24 cellular contexts compared by ENCODE assay signal in the genomic region with DNA sequence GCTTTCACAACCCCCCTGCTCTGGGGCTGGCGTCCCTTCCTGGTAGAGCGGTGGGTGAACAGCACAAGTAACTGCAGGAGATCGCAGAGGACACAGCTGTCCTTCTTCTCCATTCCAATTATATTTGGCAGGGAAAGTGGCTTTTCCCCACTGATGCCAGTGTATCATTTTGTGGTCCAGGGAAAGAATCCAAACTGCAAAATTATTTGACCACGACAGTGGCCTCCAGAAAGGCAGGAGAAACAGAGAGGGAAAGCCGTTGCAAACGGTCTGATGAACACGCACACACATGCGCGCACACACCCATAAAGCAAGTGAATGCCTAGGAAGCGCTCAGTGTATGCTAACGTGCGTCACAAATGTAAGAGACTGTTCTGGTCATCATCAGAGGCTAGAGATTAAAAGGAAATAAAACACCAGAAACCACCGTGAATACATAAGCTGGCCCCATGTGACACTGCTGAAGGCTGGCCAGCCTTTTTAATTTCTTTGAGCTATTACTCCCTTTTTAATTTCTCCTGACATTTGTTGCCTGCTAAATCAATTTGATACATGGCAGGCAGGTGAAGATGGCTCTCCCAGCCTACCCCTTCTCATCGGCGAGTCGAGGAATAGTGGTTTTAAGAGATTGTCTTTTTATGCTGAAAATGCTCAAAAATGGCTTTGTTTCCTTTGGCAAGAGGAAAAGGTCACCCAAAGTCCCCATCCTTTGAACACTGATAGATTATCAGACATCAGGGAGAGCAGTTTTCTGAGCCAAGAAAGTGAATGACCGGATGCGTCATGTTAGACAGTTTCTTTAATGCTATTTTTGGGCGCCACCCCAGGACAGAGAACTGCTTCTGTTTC. TPM values are rescaled to one million over a fixed set of nuclear protein-coding genes. Genes with fewer than 3 reads are reported as not detected.
DNase-seq lines count a peak whose midpoint lies in the region; ATAC-seq, FAIRE-seq and TF ChIP-seq lines count a peak whose summit lies in the region.
"Had no signal": no experiment of that assay in that cellular context is flagged by ENCODE, and none has a peak within 500 bp of the region (broad histone marks: within the 10 kb centered on the region; RNA-seq: fewer than 3 reads in every experiment).

No MANE protein-coding gene starts in this region.

- no peaks in the 10 kb centered on the region for H3K4me1 ChIP-seq in liver (ENCODE audit: control insufficient read depth in 4 of 4, insufficient read depth in 4 of 4, low read length in 3 of 4)
- H3K4me1 ChIP-seq in HepG2 (ENCODE audit: insufficient read depth, low read length) = no peaks in the 10 kb centered on the region
- H3K4me1 ChIP-seq: BE2C, body of pancreas, thyroid gland had no signal

- TF ChIP-seq CTCF in liver (IDR thresholded peaks at IDR 0.05; ENCODE audit: low read depth, low read length, missing input control) (no peak), HepG2 (CRISPR knock-in tag; IDR thresholded peaks at IDR 0.05) (no peak), astrocyte of the spinal cord (IDR thresholded peaks at IDR 0.05; ENCODE audit: low read depth, low read length) (no peak)

- no TSS peak for BruUV-seq in HepG2 (replicated peaks; lab: Mats Ljungman, UMichigan)

- H3K36me3 ChIP-seq in liver (ENCODE audit: control insufficient read depth in 4 of 4, insufficient read depth in 3 of 4, low read depth in 1 of 4, low read length in 3 of 4) = no peaks in the 10 kb centered on the region
- no peaks in the 10 kb centered on the region for H3K36me3 ChIP-seq in HepG2 (replicated peaks in 1 of 2; ENCODE audit: control insufficient read depth in 1 of 2, insufficient read depth in 2 of 2, low read length in 2 of 2)
- H3K36me3 ChIP-seq: BE2C, heart right ventricle, thyroid gland had no signal

- no peak for TF ChIP-seq POLR2A in HepG2 (IDR thresholded peaks at IDR 0.05; ENCODE audit: insufficient read depth in 1 of 2, low read depth in 2 of 2, low read length in 2 of 2)

- H3K27me3 Mint-ChIP-seq in activated CD8-positive, alpha-beta memory T cell treated with anti-CD3 and anti-CD28 coated beads, Interleukin-2, amount 10 ng/mL, durations not matched to agents 7 days and 5 days = peaks cover 48% of the 10 kb centered on the region
- H3K27me3 Mint-ChIP-seq in naive thymus-derived CD8-positive, alpha-beta T cell = peaks cover 6 to 68% (median 33%) of the 10 kb centered on the region in 5 donors

- H3K4me3 Mint-ChIP-seq in activated CD8-positive, alpha-beta memory T cell treated with anti-CD3 and anti-CD28 coated beads, Interleukin-2, amount 10 ng/mL, durations not matched to agents 7 days and 5 days = no peak overlapping the region
- no peak overlapping the region for H3K4me3 Mint-ChIP-seq in naive thymus-derived CD8-positive, alpha-beta T cell
- H3K4me3 Mint-ChIP-seq: activated T-cell treated with anti-CD3 and anti-CD28 coated beads, Interleukin-2, amount 50 U/mL, for 24 hours; CD8-positive, alpha-beta memory T cell; stimulated activated naive CD8-positive, alpha-beta T cell treated with anti-CD3 and anti-CD28 coated beads, Interleukin-15, Interleukin-2, amounts not matched to agents 100 ng/mL and 50 ng/mL, for 24 hours had no signal

- H3K4me2 ChIP-seq in HepG2 (ENCODE audit: low read depth, low read length) = no peak overlapping the region

- TF ChIP-seq RAD21 in liver (IDR thresholded peaks at IDR 0.05) (no peak), HepG2 (CRISPR knock-in tag; IDR thresholded peaks at IDR 0.05) (no peak)

- WGBS in liver = 73% methylated on average over 19 of the region's 19 CpGs
- WGBS in HepG2 (ENCODE audit: low lambda C conversion rate) = 40% methylated on average over 19 of the region's 19 CpGs

- no peak overlapping the region for H3K27ac Mint-ChIP-seq in activated CD8-positive, alpha-beta memory T cell treated with anti-CD3 and anti-CD28 coated beads, Interleukin-2, amount 10 ng/mL, durations not matched to agents 7 days and 5 days
- H3K27ac Mint-ChIP-seq in naive thymus-derived CD8-positive, alpha-beta T cell = peak overlapping the region in 1 of 10 donors; percentile 55
- H3K27ac Mint-ChIP-seq: CD8-positive, alpha-beta memory T cell; progenitor cell of endocrine pancreas; stimulated activated naive CD8-positive, alpha-beta T cell treated with anti-CD3 and anti-CD28 coated beads, Interleukin-15, Interleukin-2, amounts not matched to agents 100 ng/mL and 50 ng/mL, for 24 hours had no signal

- ATAC-seq in HepG2 = no peak
- no peak for ATAC-seq in activated CD8-positive, alpha-beta memory T cell treated with anti-CD3 and anti-CD28 coated beads, Interleukin-2, amount 10 ng/mL, durations not matched to agents 7 days and 5 days
- no peak for ATAC-seq in naive thymus-derived CD8-positive, alpha-beta T cell
- ATAC-seq in HG03460 (IDR thresholded peaks at IDR 0.05; ENCODE audit: unreplicated experiment) = no peak
- ATAC-seq: body of pancreas, K562 had no signal

- H2AFZ ChIP-seq in HepG2 (ENCODE audit: low read length) = no peak overlapping the region

- no peaks in the 10 kb centered on the region for H3K79me2 ChIP-seq in HepG2 (ENCODE audit: insufficient read depth, low read length)

- intact Hi-C loops in HepG2 (cut with micrococcal nuclease; ENCODE audit: unreplicated experiment) = no loop called here

- TF ChIP-seq EP300 in HepG2 (IDR thresholded peaks at IDR 0.05; ENCODE audit: low read depth in 2 of 2, low read length in 2 of 2) (no peak), HepG2 (CRISPR knock-in tag; IDR thresholded peaks at IDR 0.05; ENCODE audit: borderline replicate concordance) (no peak)

- CTCF ChIA-PET in HepG2 (lab: Yijun Ruan, JAX; ENCODE audit: low intra/inter-chr PET ratio, low total read pairs) = no interaction called here
- CTCF ChIA-PET in activated CD8-positive, alpha-beta memory T cell treated with anti-CD3 and anti-CD28 coated beads, Interleukin-2, amount 10 ng/mL, durations not matched to agents 7 days and 5 days (lab: Charles Lee) = no interaction called here

- no peaks in the 10 kb centered on the region for H3K9me3 Mint-ChIP-seq in activated CD8-positive, alpha-beta memory T cell treated with anti-CD3 and anti-CD28 coated beads, Interleukin-2, amount 10 ng/mL, durations not matched to agents 7 days and 5 days (ENCODE audit: low read depth)
- H3K9me3 Mint-ChIP-seq in naive thymus-derived CD8-positive, alpha-beta T cell = peaks cover 0 to 2% (median 0%) of the 10 kb centered on the region in 9 donors
- H3K9me3 Mint-ChIP-seq: activated T-cell treated with anti-CD3 and anti-CD28 coated beads, Interleukin-2, amount 50 U/mL, for 24 hours; stimulated activated naive CD8-positive, alpha-beta T cell treated with anti-CD3 and anti-CD28 coated beads, Interleukin-15, Interleukin-2, amounts not matched to agents 100 ng/mL and 50 ng/mL, for 24 hours had no signal

- no peak overlapping the region for H3K4me3 ChIP-seq in liver (ENCODE audit: low read depth in 1 of 3, low read length in 3 of 3)
- no peak overlapping the region for H3K4me3 ChIP-seq in HepG2 (replicated peaks in 1 of 3; ENCODE audit: insufficient read depth in 1 of 3, low read depth in 2 of 3, low read length in 3 of 3)
- H3K4me3 ChIP-seq in astrocyte of the spinal cord (ENCODE audit: low read depth, low read length) = no peak overlapping the region
- H3K4me3 ChIP-seq: body of pancreas, heart right ventricle, K562, thyroid gland had no signal

- FAIRE-seq in HepG2 (lab: Jason Lieb, UNC) = no peak
- FAIRE-seq: K562 had no signal

- in situ Hi-C loops in HepG2 (cut with HindIII; ENCODE audit: extremely low pct_ligation_motif_present, low pct_unique_long_range_greater_than_20kb) = no loop called here
- in situ Hi-C loops in astrocyte of the spinal cord (cut with HindIII; ENCODE audit: low sequenced_read_pairs) = no loop called here

- DNase-seq in HepG2 (ENCODE audit: low spot score) = no peak
- peak; percentile 6 for DNase-seq in astrocyte of the spinal cord (ENCODE audit: low read depth, low spot score)
- peak; percentile 51 for DNase-seq in left kidney (ENCODE audit: low read depth, low spot score)
- DNase-seq in activated CD8-positive, alpha-beta memory T cell treated with anti-CD3 and anti-CD28 coated beads, Interleukin-2, amount 10 ng/mL, durations not matched to agents 7 days and 5 days = no peak
- DNase-seq in naive thymus-derived CD8-positive, alpha-beta T cell = no peak
- no peak for DNase-seq in substantia nigra (lab: John Stamatoyannopoulos, UW)
- DNase-seq: activated CD4-positive, alpha-beta T cell treated with anti-CD3 and anti-CD28 coated beads for 4 hours; activated gamma-delta T cell treated with Interleukin-2 at 50 U/mL for 16 hours; activated T-cell treated with anti-CD3 and anti-CD28 coated beads, Interleukin-2, amount 50 U/mL, for 24 hours; BE2C; body of pancreas; CD8-positive, alpha-beta memory T cell; foreskin fibroblast; heart right ventricle; NCI-H1417 treated with DMSO at 0.1 percent for 48 hours; NCI-H2081 treated with DMSO at 0.1 percent for 48 hours; thyroid gland had no signal

- no peaks in the 10 kb centered on the region for H4K20me1 ChIP-seq in HepG2 (ENCODE audit: insufficient read depth, low read length)

- H3K9ac ChIP-seq in liver (ENCODE audit: low read depth in 1 of 2, low read length in 2 of 2) = no peak overlapping the region
- H3K9ac ChIP-seq in HepG2 (ENCODE audit: insufficient read depth, low read depth, low read length) = no peak overlapping the region

- POLR2A ChIA-PET in HepG2 (lab: Yijun Ruan, JAX) = no interaction called here
- POLR2A ChIA-PET in naive thymus-derived CD8-positive, alpha-beta T cell (lab: Charles Lee) = no interaction called here

- H3K36me3 Mint-ChIP-seq in activated CD8-positive, alpha-beta memory T cell treated with anti-CD3 and anti-CD28 coated beads, Interleukin-2, amount 10 ng/mL, durations not matched to agents 7 days and 5 days = no peaks in the 10 kb centered on the region
- no peaks in the 10 kb centered on the region for H3K36me3 Mint-ChIP-seq in naive thymus-derived CD8-positive, alpha-beta T cell
- H3K36me3 Mint-ChIP-seq: CD8-positive, alpha-beta memory T cell had no signal

- no peaks in the 10 kb centered on the region for H3K4me1 Mint-ChIP-seq in activated CD8-positive, alpha-beta memory T cell treated with anti-CD3 and anti-CD28 coated beads, Interleukin-2, amount 10 ng/mL, durations not matched to agents 7 days and 5 days
- H3K4me1 Mint-ChIP-seq in naive thymus-derived CD8-positive, alpha-beta T cell = peaks cover 0 to 1% (median 0%) of the 10 kb centered on the region in 4 donors
- H3K4me1 Mint-ChIP-seq: CD8-positive, alpha-beta memory T cell had no signal

- H3K27me3 ChIP-seq in liver (ENCODE audit: control insufficient read depth in 4 of 4, insufficient read depth in 4 of 4, low read length in 3 of 4) (peaks cover 0 to 3% (median 0%) of the 10 kb centered on the region in 4 donors), HepG2 (ENCODE audit: control insufficient read depth in 1 of 2, insufficient read depth in 2 of 2, low read length in 2 of 2) (peaks cover 5 to 45% of the 10 kb centered on the region in 2 experiments; a peak in 4 of 5 replicates)
- H3K27me3 ChIP-seq: body of pancreas, thyroid gland had no signal

- H3K9me3 ChIP-seq in liver (ENCODE audit: control insufficient read depth in 4 of 4, low read length in 3 of 4) (no peaks in the 10 kb centered on the region), HepG2 (ENCODE audit: low read length) (no peaks in the 10 kb centered on the region)
- H3K9me3 ChIP-seq: BE2C, body of pancreas, heart right ventricle, thyroid gland had no signal

- no peak overlapping the region for H3K27ac ChIP-seq in liver (ENCODE audit: low read depth in 1 of 2, low read length in 2 of 2)
- H3K27ac ChIP-seq in HepG2 (ENCODE audit: extremely low read length, insufficient read depth, low read length) = no peak overlapping the region
- H3K27ac ChIP-seq in substantia nigra (ENCODE audit: low read depth, low read length, poor library complexity, severe bottlenecking) = no peak overlapping the region
- H3K27ac ChIP-seq: body of pancreas, epithelial cell of prostate, heart right ventricle, thyroid gland, VCaP had no signal

RNA-seq across cellular contexts. Expression of a gene that starts 54.2 kb away (rescaled TPM):
- total RNA-seq in liver (10 to 100 TPM in 1 of 2 donors, 1 to 10 TPM in 1; 8.0 to 13.3 TPM), HepG2 (2016; rRNA removed; fragmentation: Illumina TruSeq; extraction: Trizol) (0.60 and 4.1 TPM in 2 replicates)
- polyA plus RNA-seq in liver (10 to 100 TPM; 10.7 to 11.0 TPM), HepG2 (2011; rRNA removed) (7.5 and 9.9 TPM in 2 replicates)
- total RNA-seq in HepG2 (2016; cell fraction: cytosol; rRNA removed; fragmentation: Illumina TruSeq; extraction: Trizol; ENCODE audit: low read depth) = 3.0 and 3.1 TPM in 2 replicates
- 0.30 and 4.3 TPM in 2 replicates for total RNA-seq in HepG2 (2016; cell fraction: insoluble cytoplasmic fraction; rRNA removed; fragmentation: Illumina TruSeq; extraction: Trizol)
- 0.96 and 1.0 TPM in 2 replicates for total RNA-seq in HepG2 (2016; cell fraction: membrane; rRNA removed; fragmentation: Illumina TruSeq; extraction: Trizol)
- 8.0 and 8.6 TPM in 2 replicates for total RNA-seq in HepG2 (2016; cell fraction: nucleus; rRNA removed; fragmentation: Illumina TruSeq; extraction: Trizol)
- polyA plus RNA-seq in HepG2 (2011; cell fraction: cytosol; rRNA removed) = 1.3 and 1.9 TPM in 2 replicates
- 184 and 219 TPM in 2 replicates for polyA plus RNA-seq in HepG2 (2011; cell fraction: nucleus; rRNA removed)
- polyA plus RNA-seq in HepG2 (2012) = 16.9 and 23.0 TPM in 2 replicates
- 0.41 and 0.51 TPM in 2 replicates for polyA plus RNA-seq in HepG2 (2016; cell fraction: cytosol; fragmentation: Illumina TruSeq; extraction: Trizol; ENCODE audit: low read depth)
- polyA plus RNA-seq in HepG2 (2016; cell fraction: insoluble cytoplasmic fraction; fragmentation: Illumina TruSeq; extraction: Trizol; ENCODE audit: low read depth) = 0.69 and 1.4 TPM in 2 replicates
- polyA plus RNA-seq in HepG2 (2016; cell fraction: membrane; fragmentation: Illumina TruSeq; extraction: Trizol; ENCODE audit: low read depth) = 0.55 and 0.71 TPM in 2 replicates
- 49.5 and 52.8 TPM in 2 replicates for polyA plus RNA-seq in HepG2 (2016; cell fraction: nucleus; fragmentation: Illumina TruSeq; extraction: Trizol; ENCODE audit: insufficient read depth, low read depth)
- polyA minus RNA-seq in HepG2 (2011; rRNA and poly(A)+ RNA removed; ENCODE audit: low replicate concordance) = 8.5 and 18.0 TPM in 2 replicates
- 0.49 and 0.88 TPM in 2 replicates for polyA minus RNA-seq in HepG2 (2011; cell fraction: cytosol; rRNA and poly(A)+ RNA removed)
- polyA minus RNA-seq in HepG2 (2011; cell fraction: nucleus; rRNA and poly(A)+ RNA removed) = 24.2 and 30.1 TPM in 2 replicates
- total RNA-seq in activated CD8-positive, alpha-beta memory T cell treated with anti-CD3 and anti-CD28 coated beads, Interleukin-2, amount 10 ng/mL, durations not matched to agents 7 days and 5 days = 10 to 100 TPM; 19.3 to 30.4 TPM
- 10 to 100 TPM; 43.1 to 44.8 TPM for total RNA-seq in naive thymus-derived CD8-positive, alpha-beta T cell
- 1 to 10 TPM; 5.3 to 6.3 (median 5.5) TPM for polyA plus RNA-seq in naive thymus-derived CD8-positive, alpha-beta T cell

Comparison
In these comparisons a context has a peak if more than half of its experiments do, and no peak if none do; other contexts are left out.
1. DNase-seq: peak in astrocyte of the spinal cord (single experiment) and left kidney (single experiment); none in HepG2 (single experiment), activated CD8-positive, alpha-beta memory T cell treated with anti-CD3 and anti-CD28 coated beads, Interleukin-2, amount 10 ng/mL, durations not matched to agents 7 days and 5 days (single experiment), naive thymus-derived CD8-positive, alpha-beta T cell (0 of 10) and substantia nigra (0 of 49).